ENCODE assay signal across 9 cellular contexts in the genomic region with DNA sequence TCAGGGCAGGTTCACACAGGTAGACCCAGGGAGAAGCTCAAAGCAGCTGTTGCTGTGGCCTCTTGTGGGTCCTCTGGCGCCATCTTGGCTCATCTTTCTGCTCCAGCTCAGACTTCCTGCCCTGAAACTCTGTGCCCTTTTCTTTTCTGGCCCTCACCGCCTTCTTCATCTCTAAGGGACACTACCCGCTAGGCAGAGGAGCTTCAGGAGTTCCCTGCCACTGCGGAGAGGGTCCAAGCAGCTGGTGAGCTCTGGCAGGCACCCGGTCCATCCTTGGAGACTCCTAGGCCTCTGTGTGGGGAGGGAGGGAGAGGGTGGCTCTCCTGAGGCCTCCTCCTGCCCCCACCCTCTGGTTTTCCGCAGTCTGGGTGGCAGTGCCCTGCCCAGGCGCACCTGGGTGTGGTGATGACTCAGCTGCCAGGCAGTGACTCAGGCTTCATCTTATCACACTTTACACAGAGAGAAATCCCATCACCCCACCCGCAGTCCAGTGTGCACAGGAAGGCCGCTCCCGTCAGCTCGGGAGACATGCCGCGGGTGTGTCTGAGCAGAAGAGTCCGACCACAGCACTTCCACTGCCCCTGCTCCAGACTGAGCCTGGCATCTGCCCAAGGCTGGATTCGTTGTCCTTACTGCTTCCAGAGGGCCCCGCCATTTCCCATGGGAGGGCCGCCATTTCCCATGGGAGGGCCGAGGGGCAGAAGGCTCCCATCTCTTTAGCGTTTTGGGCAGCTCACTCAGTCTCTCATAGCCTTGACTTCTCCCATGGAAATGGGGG. TPM values are rescaled to one million over a fixed set of nuclear protein-coding genes. Genes with fewer than 3 reads are reported as not detected.
DNase-seq lines count a peak whose midpoint lies in the region; ATAC-seq and TF ChIP-seq lines count a peak whose summit lies in the region.
"Had no signal": no experiment of that assay in that cellular context is flagged by ENCODE, and none has a peak within 500 bp of the region (broad histone marks: within the 10 kb centered on the region; RNA-seq: fewer than 3 reads in every experiment).

No MANE protein-coding gene starts in this region.

- peak in 9 of 10 experiments; percentile 32 to 67 (median 53) for DNase-seq in CD4-positive, alpha-beta T cell
- DNase-seq in NCI-H774 (lab: John Stamatoyannopoulos, UW) (peak; percentile 62), left ventricle myocardium superior (peak; percentile 56), AML-193 (lab: John Stamatoyannopoulos, UW) (no peak), NCI-H82 treated with DMSO at 0.1 percent for 48 hours (lab: John Stamatoyannopoulos, UW; ENCODE audit: unreplicated experiment) (no peak), OCI-LY7 (ENCODE audit: low spot score) (no peak)
- peak; percentile 40 to 43 for DNase-seq in activated T-helper 1 cell treated with anti-CD3 and anti-CD28 coated beads, Interleukin-2, amount 50 U/mL, for 16 hours (ENCODE audit: low read depth in 1 of 2, low spot score in 1 of 2)
- peak; percentile 55 to 58 for DNase-seq in stimulated activated CD4-positive, alpha-beta T cell treated with anti-CD3 and anti-CD28 coated beads, Interleukin-15, amount 100 ng/mL, for 48 hours (ENCODE audit: low read depth in 2 of 2)

- H3K27ac ChIP-seq in CD4-positive, alpha-beta T cell (ENCODE audit: low read depth, low read length): no peak overlapping the region
- no peak overlapping the region for H3K27ac ChIP-seq in OCI-LY7 (ENCODE audit: low read depth, low read length, poor library complexity, severe bottlenecking)

- no peak overlapping the region for H3K4me3 ChIP-seq in OCI-LY7 (ENCODE audit: low read depth, low read length, poor library complexity, severe bottlenecking)

- H3K4me1 Mint-ChIP-seq in CD4-positive, alpha-beta T cell (ENCODE audit: low read depth): peaks cover 29% of the 10 kb centered on the region
- H3K4me1 Mint-ChIP-seq: brain had no signal

- peak; percentile 85 for ATAC-seq in CD4-positive, alpha-beta T cell (ENCODE audit: poor library complexity)
- ATAC-seq in left ventricle myocardium superior: peak; percentile 66

- no peaks in the 10 kb centered on the region for H3K9me2 ChIP-seq in OCI-LY7 (ENCODE audit: insufficient read depth, low read length)

- H3K27me3 Mint-ChIP-seq in CD4-positive, alpha-beta T cell: no peaks in the 10 kb centered on the region
- H3K27me3 Mint-ChIP-seq: brain had no signal

- peak overlapping the region; percentile 34 for H3K4me3 Mint-ChIP-seq in CD4-positive, alpha-beta T cell
- H3K4me3 Mint-ChIP-seq: brain had no signal

- POLR2A ChIA-PET in CD4-positive, alpha-beta T cell (lab: Charles Lee): interaction anchor here (0.6 to 1.5 kb wide), 8 partner anchors 10 to 237 kb away, joined by 3 to 10 read pairs (median 3); partner anchors contain the start of genes ARMC7 and SUMO2
- POLR2A ChIA-PET in OCI-LY7 (lab: Charles Lee): interaction anchor here (0.8 kb wide), 1 partner anchor 14 kb away, joined by 4 read pairs; the partner anchor contains the start of gene ARMC7

- CTCF ChIA-PET in CD4-positive, alpha-beta T cell (lab: Charles Lee): interaction anchor here (1.4 to 3.8 kb wide), 5 partner anchors 10 to 77 kb away, joined by 3 to 25 read pairs (median 7); partner anchors contain the start of gene ARMC7
- CTCF ChIA-PET in OCI-LY7 (lab: Charles Lee; ENCODE audit: unreplicated experiment): interaction anchor here (1.2 kb wide), 1 partner anchor 10 kb away, joined by 3 read pairs; no protein-coding TSS in a partner anchor

- H4K20me1 ChIP-seq in OCI-LY7 (ENCODE audit: insufficient read depth, low read length): no peaks in the 10 kb centered on the region

- no peaks in the 10 kb centered on the region for H3K27me3 ChIP-seq in CD4-positive, alpha-beta T cell (ENCODE audit: control insufficient read depth, insufficient read depth, low read length)

- no peaks in the 10 kb centered on the region for H3K9me3 ChIP-seq in CD4-positive, alpha-beta T cell (ENCODE audit: control insufficient read depth, low read length)
- H3K9me3 ChIP-seq in OCI-LY7 (ENCODE audit: low read length): no peaks in the 10 kb centered on the region

- BruUV-seq in OCI-LY7 (replicated peaks; lab: Mats Ljungman, UMichigan): no TSS peak

- no peak for TF ChIP-seq CTCF in CD4-positive, alpha-beta T cell (IDR thresholded peaks at IDR 0.05)
- TF ChIP-seq CTCF in OCI-LY7 (conservative IDR thresholded peaks at IDR 0.05; ENCODE audit: low read length): no peak

- peaks cover 9% of the 10 kb centered on the region; the same call in 1 of the 2 replicates for H3K36me3 ChIP-seq in OCI-LY7 (ENCODE audit: insufficient read depth, low read length)

- H3K79me2 ChIP-seq in OCI-LY7 (ENCODE audit: insufficient read depth, low read depth, low read length): no peaks in the 10 kb centered on the region

- intact Hi-C loops in CD4-positive, alpha-beta T cell (cut with DNase I, micrococcal nuclease): no loop called here
- intact Hi-C loops in left ventricle myocardium superior (cut with micrococcal nuclease): no loop called here
- intact Hi-C loops in OCI-LY7 (cut with micrococcal nuclease; ENCODE audit: unreplicated experiment): no loop called here

- H2AFZ ChIP-seq in OCI-LY7 (ENCODE audit: low read length): no peak overlapping the region

- peaks cover 14% of the 10 kb centered on the region for H3K36me3 Mint-ChIP-seq in CD4-positive, alpha-beta T cell (ENCODE audit: low read depth)

- H3K4me1 ChIP-seq in OCI-LY7 (ENCODE audit: insufficient read depth, low read length, poor library complexity, severe bottlenecking): peaks cover 8% of the 10 kb centered on the region

- peak overlapping the region; percentile 84 for H3K27ac Mint-ChIP-seq in CD4-positive, alpha-beta T cell

- no peak overlapping the region for H3K4me2 ChIP-seq in OCI-LY7 (ENCODE audit: low read length)

- no peaks in the 10 kb centered on the region for H3K9me3 Mint-ChIP-seq in CD4-positive, alpha-beta T cell
- H3K9me3 Mint-ChIP-seq: brain had no signal

RNA-seq across cellular contexts. Expression of gene NT5C, which starts 7.3 kb away (rescaled TPM):
- 10 to 100 TPM; 14.1 to 16.1 TPM for total RNA-seq in CD4-positive, alpha-beta T cell
- total RNA-seq in left ventricle myocardium superior (25.5 TPM), OCI-LY7 (2022) (106 and 107 TPM in 2 replicates)
- 229 and 259 TPM in 2 replicates for total RNA-seq in OCI-LY7 (2014; rRNA removed; shearing (Covaris generic))

RNA-seq across cellular contexts. Expression of gene ARMC7, which starts 14.5 kb away (rescaled TPM):
- total RNA-seq in CD4-positive, alpha-beta T cell: 1 to 10 TPM; 4.1 to 4.8 TPM
- total RNA-seq in left ventricle myocardium superior: 6.0 TPM
- 6.8 and 7.1 TPM in 2 replicates for total RNA-seq in OCI-LY7 (2014; rRNA removed; shearing (Covaris generic))
- 16.9 and 19.9 TPM in 2 replicates for total RNA-seq in OCI-LY7 (2022)

RNA-seq across cellular contexts. Expression of gene JPT1, which starts 30.1 kb away (rescaled TPM):
- 10 to 100 TPM; 21.3 to 25.5 TPM for total RNA-seq in CD4-positive, alpha-beta T cell
- total RNA-seq in left ventricle myocardium superior (14.0 TPM), OCI-LY7 (2022) (251 and 253 TPM in 2 replicates)
- total RNA-seq in OCI-LY7 (2014; rRNA removed; shearing (Covaris generic)): 121 and 140 TPM in 2 replicates

RNA-seq across cellular contexts. Expression of gene SLC16A5, which starts 36.5 kb away (rescaled TPM):
- 10 to 100 TPM in 1 of 2 experiments, 1 to 10 TPM in 1; 9.2 to 11.0 TPM for total RNA-seq in CD4-positive, alpha-beta T cell
- total RNA-seq in left ventricle myocardium superior: 7.2 TPM
- total RNA-seq in OCI-LY7 (2014; rRNA removed; shearing (Covaris generic)): not detected in 2 replicates
- total RNA-seq in OCI-LY7 (2022): not detected in 2 replicates

RNA-seq across cellular contexts. Expression of gene SUMO2, which starts 58.5 kb away (rescaled TPM):
- total RNA-seq in CD4-positive, alpha-beta T cell: 100 to 1,000 TPM; 207 to 228 TPM
- total RNA-seq in left ventricle myocardium superior: 221 TPM
- 286 and 296 TPM in 2 replicates for total RNA-seq in OCI-LY7 (2014; rRNA removed; shearing (Covaris generic))
- 628 and 714 TPM in 2 replicates for total RNA-seq in OCI-LY7 (2022)

Comparison
In these comparisons a context has a peak if more than half of its experiments do, and no peak if none do; other contexts are left out.
1. DNase-seq: peak in CD4-positive, alpha-beta T cell (9 of 10), NCI-H774 (single experiment), activated T-helper 1 cell treated with anti-CD3 and anti-CD28 coated beads, Interleukin-2, amount 50 U/mL, for 16 hours (2 of 2), left ventricle myocardium superior (single experiment) and stimulated activated CD4-positive, alpha-beta T cell treated with anti-CD3 and anti-CD28 coated beads, Interleukin-15, amount 100 ng/mL, for 48 hours (2 of 2); none in AML-193 (0 of 2), NCI-H82 treated with DMSO at 0.1 percent for 48 hours (single experiment) and OCI-LY7 (single experiment).